ENCODE assay signal across 8 cellular contexts in the genomic region with DNA sequence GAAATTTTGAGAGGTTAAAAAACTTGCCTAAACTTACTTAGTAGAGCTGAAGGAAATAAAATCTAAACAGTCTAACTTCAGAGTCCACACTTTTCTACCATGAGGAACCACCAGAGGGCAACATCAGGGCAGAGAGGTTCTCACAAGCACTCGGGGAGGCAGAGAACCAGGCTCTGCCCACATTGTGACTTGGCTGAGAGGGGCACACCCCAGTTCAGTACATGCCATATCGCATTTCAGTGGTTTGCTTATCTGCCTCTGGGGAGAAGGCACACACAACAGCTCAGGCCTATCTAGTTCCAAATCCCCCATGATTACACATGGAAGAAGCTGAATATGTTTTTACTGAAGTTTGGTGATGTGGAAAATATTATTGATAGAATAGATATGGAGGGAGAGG. TPM values are rescaled to one million over a fixed set of nuclear protein-coding genes. Genes with fewer than 3 reads are reported as not detected.
DNase-seq lines count a peak whose midpoint lies in the region; ATAC-seq and TF ChIP-seq lines count a peak whose summit lies in the region.

No MANE protein-coding gene starts in this region.

- no peak overlapping the region for H3T11ph ChIP-seq in H9 (ENCODE audit: low read length)

- no peak overlapping the region for H3K18ac ChIP-seq in H9 (ENCODE audit: insufficient read length, low read depth, low read length)

- H3K27me3 ChIP-seq in H9 (ENCODE audit: insufficient read depth, low read length): no peaks in the 10 kb centered on the region
- H3K27me3 ChIP-seq in left ventricle myocardium inferior (ENCODE audit: low read depth): no peaks in the 10 kb centered on the region
- no peaks in the 10 kb centered on the region for H3K27me3 ChIP-seq in stomach

- no peaks in the 10 kb centered on the region for H3K36me3 Mint-ChIP-seq in activated CD4-positive, alpha-beta T cell treated with anti-CD3 and anti-CD28 coated beads for 36 hours (ENCODE audit: low read depth)
- H3K36me3 Mint-ChIP-seq in H9 (ENCODE audit: insufficient read depth in 1 of 3, low read depth in 3 of 3) (no peaks in the 10 kb centered on the region; a peak in 1 of 7 replicates), WTC11 (no peaks in the 10 kb centered on the region)

- no peak overlapping the region for H3K27ac Mint-ChIP-seq in activated CD4-positive, alpha-beta T cell treated with anti-CD3 and anti-CD28 coated beads for 36 hours
- H3K27ac Mint-ChIP-seq in H9: no peak overlapping the region
- no peak overlapping the region for H3K27ac Mint-ChIP-seq in WTC11

- peak; percentile 35 for DNase-seq in activated CD4-positive, alpha-beta T cell treated with anti-CD3 and anti-CD28 coated beads for 36 hours
- DNase-seq in activated CD4-positive, alpha-beta T cell treated with anti-CD3 and anti-CD28 coated beads for 4 hours: no peak
- peak; percentile 67 for DNase-seq in H9
- DNase-seq in LoVo (ENCODE audit: low spot score): peak; percentile 39
- DNase-seq in WTC11 (ENCODE audit: low spot score): peak; percentile 47
- DNase-seq in left ventricle myocardium inferior: no peak
- peak; percentile 55 for DNase-seq in stomach
- no peak for DNase-seq in mesenteric fat pad (ENCODE audit: low spot score)

- H3K36me3 ChIP-seq in left ventricle myocardium inferior (no peaks in the 10 kb centered on the region), stomach (no peaks in the 10 kb centered on the region)

- no peak overlapping the region for H3K9ac ChIP-seq in H9 (ENCODE audit: extremely low read depth, insufficient read length, low read length)

- POLR2A ChIA-PET in activated CD4-positive, alpha-beta T cell treated with anti-CD3 and anti-CD28 coated beads for 36 hours (lab: Charles Lee): no interaction called here
- POLR2A ChIA-PET in WTC11 (lab: Charles Lee): interaction anchor here (0.6 kb wide), 1 partner anchor 164 kb away, joined by 5 read pairs; no protein-coding TSS in a partner anchor

- H3K27me3 Mint-ChIP-seq in activated CD4-positive, alpha-beta T cell treated with anti-CD3 and anti-CD28 coated beads for 36 hours: peaks cover 6% of the 10 kb centered on the region
- no peaks in the 10 kb centered on the region for H3K27me3 Mint-ChIP-seq in H9 (ENCODE audit: low read depth)
- no peaks in the 10 kb centered on the region for H3K27me3 Mint-ChIP-seq in WTC11 (ENCODE audit: low read depth)

- no peak overlapping the region for H4K5ac ChIP-seq in H9 (ENCODE audit: insufficient read length, low read depth, low read length)

- H2AK5ac ChIP-seq in H9 (ENCODE audit: insufficient read length, low read length): no peak overlapping the region

- no peak overlapping the region for H3K4me2 ChIP-seq in H9 (ENCODE audit: insufficient read depth, insufficient read length, low read length)

- H3K4me1 ChIP-seq in H9 (ENCODE audit: insufficient read depth, low read length): peaks cover 2% of the 10 kb centered on the region; the same call in 1 of the 2 replicates
- no peaks in the 10 kb centered on the region for H3K4me1 ChIP-seq in left ventricle myocardium inferior
- H3K4me1 ChIP-seq in stomach: peaks cover 0 to 11% (median 0%) of the 10 kb centered on the region in 4 donors

- no peak overlapping the region for H2BK15ac ChIP-seq in H9 (ENCODE audit: low read depth, low read length)

- H4K91ac ChIP-seq in H9 (ENCODE audit: insufficient read length, low read depth, low read length): no peak overlapping the region

- H3K4ac ChIP-seq in H9 (ENCODE audit: low read depth, low read length): no peak overlapping the region

- no peak for TF ChIP-seq EP300 in stomach (IDR thresholded peaks at IDR 0.05)

- no peak overlapping the region for H2BK120ac ChIP-seq in H9 (ENCODE audit: low read depth, low read length, poor library complexity, severe bottlenecking)

- no peak overlapping the region for H2BK20ac ChIP-seq in H9 (ENCODE audit: low read depth, low read length, poor library complexity, severe bottlenecking)

- ATAC-seq in activated CD4-positive, alpha-beta T cell treated with anti-CD3 and anti-CD28 coated beads for 36 hours: no peak
- peak; percentile 100 for ATAC-seq in WTC11

- H3K4me1 Mint-ChIP-seq in activated CD4-positive, alpha-beta T cell treated with anti-CD3 and anti-CD28 coated beads for 36 hours: no peaks in the 10 kb centered on the region
- H3K4me1 Mint-ChIP-seq in H9 (peaks cover 2 to 3% of the 10 kb centered on the region in 2 experiments; a peak in 2 of 4 replicates), WTC11 (0 out of 2 replicates have a peak, but pooled peaks cover 5% of the 10 kb centered on the region)

- H3K4me3 Mint-ChIP-seq in activated CD4-positive, alpha-beta T cell treated with anti-CD3 and anti-CD28 coated beads for 36 hours: no peak overlapping the region
- no peak overlapping the region for H3K4me3 Mint-ChIP-seq in H9
- no peak overlapping the region for H3K4me3 Mint-ChIP-seq in WTC11

- no peak for TF ChIP-seq POLR2A in stomach (IDR thresholded peaks at IDR 0.05)

- TF ChIP-seq CTCF in H9 (conservative IDR thresholded peaks at IDR 0.05) (peak; percentile 80), WTC11 (IDR thresholded peaks at IDR 0.05) (no peak; the same call in none of the 2 replicates), left ventricle myocardium inferior (IDR thresholded peaks at IDR 0.05; ENCODE audit: borderline replicate concordance) (peak; percentile 60), stomach (IDR thresholded peaks at IDR 0.05) (peak in 5 of 7 experiments; percentile 8 to 42 (median 37))

- no CpG with 5 or more reads among the region's 2 CpGs for WGBS in H9 (ENCODE audit: extremely low coverage, insufficient read length, low lambda C conversion rate)
- 13 to 33% (median 17%) methylated on average over 2 of the region's 2 CpGs for WGBS in stomach, 5 donors

- no peaks in the 10 kb centered on the region for H3K23me2 ChIP-seq in H9 (ENCODE audit: insufficient read length, low read depth, low read length, poor library complexity, severe bottlenecking)

- intact Hi-C loops in activated CD4-positive, alpha-beta T cell treated with anti-CD3 and anti-CD28 coated beads for 36 hours (cut with DNase I, micrococcal nuclease): loop anchor here in 1 of 2 experiments (2.0 kb wide), 1 partner anchor 29 kb away; no protein-coding TSS in a partner anchor
- intact Hi-C loops in left ventricle myocardium inferior (cut with micrococcal nuclease): no loop called here
- intact Hi-C loops in stomach (cut with DNase I; ENCODE audit: low total_unique reads): no loop called here

- H3K27ac ChIP-seq in H9 (ENCODE audit: insufficient read length, low read depth, low read length) (no peak overlapping the region), left ventricle myocardium inferior (replicated peaks) (no peak overlapping the region), stomach (no peak overlapping the region)

- no peak overlapping the region for H3K14ac ChIP-seq in H9 (ENCODE audit: insufficient read depth, low read length)

- CTCF ChIA-PET in activated CD4-positive, alpha-beta T cell treated with anti-CD3 and anti-CD28 coated beads for 36 hours (lab: Charles Lee): interaction anchor here (1.0 kb wide), 1 partner anchor 9 kb away, joined by 3 read pairs; no protein-coding TSS in a partner anchor
- CTCF ChIA-PET in WTC11 (lab: Charles Lee): interaction anchor here (0.6 to 1.7 kb wide), 10 partner anchors 11 to 300 kb away, joined by 3 to 6 read pairs (median 3); no protein-coding TSS in a partner anchor

- H2AFZ ChIP-seq in H9 (ENCODE audit: low read length): no peak overlapping the region

- no peak overlapping the region for H4K8ac ChIP-seq in H9 (replicated peaks; ENCODE audit: insufficient read length, low read depth, low read length)

- H3K9me3 Mint-ChIP-seq in activated CD4-positive, alpha-beta T cell treated with anti-CD3 and anti-CD28 coated beads for 36 hours (ENCODE audit: low read depth): no peaks in the 10 kb centered on the region
- peaks cover 3 to 5% of the 10 kb centered on the region in 2 experiments; a peak in 2 of 5 replicates for H3K9me3 Mint-ChIP-seq in H9
- peaks cover 5% of the 10 kb centered on the region; the same call in 1 of the 2 replicates for H3K9me3 Mint-ChIP-seq in WTC11

- no peaks in the 10 kb centered on the region for H4K20me1 ChIP-seq in H9 (ENCODE audit: control insufficient read depth, insufficient read depth, insufficient read length)

- no peak overlapping the region for H3K4me3 ChIP-seq in left ventricle myocardium inferior
- no peak overlapping the region for H3K4me3 ChIP-seq in stomach

- no peaks in the 10 kb centered on the region for H3K79me1 ChIP-seq in H9 (ENCODE audit: insufficient read depth, low read depth, low read length, poor library complexity, severe bottlenecking)

- H2BK12ac ChIP-seq in H9 (ENCODE audit: insufficient read length, low read depth, low read length): no peak overlapping the region

- H3K9me3 ChIP-seq in H9 (ENCODE audit: control insufficient read depth, low read depth, low read length) (no peaks in the 10 kb centered on the region), left ventricle myocardium inferior (replicated peaks) (peaks cover 18% of the 10 kb centered on the region), stomach (no peaks in the 10 kb centered on the region)

- no peak overlapping the region for H3K23ac ChIP-seq in H9 (ENCODE audit: insufficient read length, low read depth, low read length)

- no peaks in the 10 kb centered on the region for H3K79me2 ChIP-seq in H9 (ENCODE audit: insufficient read depth, low read length)

- no peak overlapping the region for H3K56ac ChIP-seq in H9 (ENCODE audit: insufficient read length, low read depth, low read length)

- H2BK5ac ChIP-seq in H9 (ENCODE audit: insufficient read length, low read length): no peak overlapping the region

TF ChIP-seq in WTC11, 78 proteins besides CTCF, POLR2A, EP300 and RAD21 (continues in another document):
- TF ChIP-seq E2F4 (CRISPR knock-in tag; IDR thresholded peaks at IDR 0.05; ENCODE audit: borderline replicate concordance, low read depth): no peak

RNA-seq across cellular contexts. Expression of gene EQTN, which starts 49.2 kb away (rescaled TPM):
- total RNA-seq in activated CD4-positive, alpha-beta T cell treated with anti-CD3 and anti-CD28 coated beads for 36 hours: not detected
- not detected in 2 replicates for total RNA-seq in H9 (2021)
- 0.66 to 1.4 TPM (median 0.81 TPM) in 3 replicates for total RNA-seq in WTC11 (2021)
- not detected for total RNA-seq in left ventricle myocardium inferior
- total RNA-seq in stomach: 1 to 10 TPM in 2 of 5 donors, not detected in 3; 1.0 to 2.4 TPM
- not detected for polyA plus RNA-seq in stomach
- not detected for total RNA-seq in mesenteric fat pad

Comparison
In these comparisons a context has a peak if more than half of its experiments do, and no peak if none do; other contexts are left out.
1. DNase-seq: peak in activated CD4-positive, alpha-beta T cell treated with anti-CD3 and anti-CD28 coated beads for 36 hours (single experiment), H9 (single experiment), LoVo (single experiment), WTC11 (single experiment) and stomach (single experiment); none in activated CD4-positive, alpha-beta T cell treated with anti-CD3 and anti-CD28 coated beads for 4 hours (0 of 2), left ventricle myocardium inferior (single experiment) and mesenteric fat pad (single experiment).